ENCODE assay signal across 1 cellular context in genomic region chr12:66942741-66943465, GRCh38.
TF ChIP-seq lines count a peak whose summit lies in the region.

No MANE protein-coding gene starts in this region.

TF ChIP-seq in SK-N-SH, 30 proteins besides CTCF, POLR2A, EP300 and RAD21 (continued from another document):
- no peak for TF ChIP-seq PBX3 (IDR thresholded peaks at IDR 0.05)
- no peak for TF ChIP-seq RXRA (IDR thresholded peaks at IDR 0.05; ENCODE audit: borderline replicate concordance, low read depth)
